Comparison of ENCODE assay signal across 22 cellular contexts in the genomic region with DNA sequence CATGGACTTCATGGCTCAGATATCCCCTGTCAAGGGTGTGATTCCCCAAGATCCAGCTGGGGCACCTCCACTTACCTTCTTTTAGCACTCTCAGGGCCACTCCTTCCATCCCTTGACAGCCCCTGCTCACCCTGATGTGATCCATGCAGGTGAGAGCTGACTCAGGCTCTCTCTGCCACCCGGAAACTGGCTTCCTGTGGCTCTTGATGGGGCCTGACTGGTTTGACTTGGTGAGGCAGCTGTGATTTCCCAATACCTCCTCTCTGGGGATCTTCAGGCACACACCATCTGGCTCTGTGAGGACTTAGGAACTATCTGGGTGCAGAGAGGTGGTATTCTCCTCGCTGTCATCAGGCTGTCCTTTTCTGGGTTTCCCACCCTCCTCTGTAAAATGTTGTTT. TPM values are rescaled to one million over a fixed set of nuclear protein-coding genes. Genes with fewer than 3 reads are reported as not detected.
A peak's percentile ranks its signal among the peaks of the same experiment; 100 is the strongest.
DNase-seq lines count a peak whose midpoint lies in the region; ATAC-seq, FAIRE-seq and TF ChIP-seq lines count a peak whose summit lies in the region.
"Had no signal": no experiment of that assay in that cellular context is flagged by ENCODE, and none has a peak within 500 bp of the region (broad histone marks: within the 10 kb centered on the region; RNA-seq: fewer than 3 reads in every experiment).

No MANE protein-coding gene starts in this region.

- H4K20me1 ChIP-seq in GM12878 (ENCODE audit: control insufficient read depth, insufficient read depth) (no peaks in the 10 kb centered on the region; the same call in 1 of the 2 replicates), keratinocyte (ENCODE audit: control insufficient read depth, extremely low read depth, insufficient read depth, low read length) (no peaks in the 10 kb centered on the region), SK-N-SH (ENCODE audit: insufficient read depth) (no peaks in the 10 kb centered on the region)

- H3K4me1 ChIP-seq in GM12878 (ENCODE audit: control insufficient read depth, insufficient read depth, low read length): no peaks in the 10 kb centered on the region
- peaks cover 40% of the 10 kb centered on the region for H3K4me1 ChIP-seq in keratinocyte (ENCODE audit: control insufficient read depth, extremely low read depth, insufficient read depth, low read length)
- no peaks in the 10 kb centered on the region for H3K4me1 ChIP-seq in SK-N-SH (ENCODE audit: control insufficient read depth in 1 of 2, insufficient read depth in 2 of 2, low read depth in 1 of 2, low read length in 1 of 2)

- no peaks in the 10 kb centered on the region for H3K9me2 ChIP-seq in SK-N-SH

- dilution Hi-C loops in keratinocyte (cut with MboI; ENCODE audit: extremely low pct_ligation_motif_present, low sequenced_read_pairs): no loop called here

- in situ Hi-C loops in GM12878 (cut with MboI): no loop called here

- no peaks in the 10 kb centered on the region for H3F3A ChIP-seq in SK-N-SH (replicated peaks; ENCODE audit: insufficient read depth)

- no peaks in the 10 kb centered on the region for H3K9me1 ChIP-seq in keratinocyte (ENCODE audit: control insufficient read depth, extremely low read depth, insufficient read depth, low read length)

- RAD21 ChIA-PET in GM12878 (lab: Charles Lee; ENCODE audit: unreplicated experiment): no interaction called here

- BruUV-seq in GM12878 (replicated peaks; lab: Mats Ljungman, UMichigan): no TSS peak

- H3K79me2 ChIP-seq in GM12878 (ENCODE audit: control insufficient read depth, insufficient read depth, low read length): no peaks in the 10 kb centered on the region
- H3K79me2 ChIP-seq in keratinocyte (ENCODE audit: control insufficient read depth, insufficient read depth, low read length): no peaks in the 10 kb centered on the region
- H3K79me2 ChIP-seq in SK-N-SH (ENCODE audit: insufficient read depth): no peaks in the 10 kb centered on the region

- H3K4me3 ChIP-seq in AG10803 (ENCODE audit: low read length) (no peak overlapping the region), GM12878 (no peak overlapping the region), keratinocyte (ENCODE audit: control insufficient read depth in 2 of 3, extremely low read depth in 1 of 3, insufficient read depth in 2 of 3, low read depth in 1 of 3, low read length in 3 of 3) (no peak overlapping the region), WERI-Rb-1 (ENCODE audit: low read depth, low read length) (no peak overlapping the region), SK-N-SH (ENCODE audit: low read depth in 2 of 2, low read length in 1 of 2) (no peak overlapping the region)
- H3K4me3 ChIP-seq: GM23338, left ventricle myocardium inferior, right atrium auricular region had no signal

- CTCF ChIA-PET in GM12878 (lab: Yijun Ruan, JAX): interaction anchor here (1.6 kb wide), 1 partner anchor 53 kb away, joined by 6 read pairs; no protein-coding TSS in a partner anchor
- CTCF ChIA-PET in SK-N-SH (lab: Yijun Ruan, JAX): interaction anchor here (0.8 kb wide), 1 partner anchor 17 kb away, joined by 3 read pairs; no protein-coding TSS in a partner anchor

- H3K36me3 ChIP-seq in GM12878 (ENCODE audit: control insufficient read depth in 2 of 2, insufficient read depth in 2 of 2, low read length in 1 of 2) (no peaks in the 10 kb centered on the region), keratinocyte (ENCODE audit: control insufficient read depth in 2 of 2, extremely low read depth in 1 of 2, insufficient read depth in 2 of 2, low read length in 2 of 2) (no peaks in the 10 kb centered on the region), WERI-Rb-1 (no peaks in the 10 kb centered on the region), SK-N-SH (replicated peaks in 1 of 2; ENCODE audit: control insufficient read depth in 1 of 2, insufficient read depth in 2 of 2, low read length in 1 of 2) (no peaks in the 10 kb centered on the region)
- H3K36me3 ChIP-seq: left ventricle myocardium inferior, right atrium auricular region had no signal

- 16% methylated on average over 2 of the region's 2 CpGs for WGBS in GM12878 (ENCODE audit: insufficient coverage, insufficient replicate concordance, low lambda C conversion rate, missing lambda C conversion rate)
- WGBS in SK-N-SH (ENCODE audit: low lambda C conversion rate): 29% methylated on average over 2 of the region's 2 CpGs

- no peak for TF ChIP-seq EP300 in GM12878 (IDR thresholded peaks at IDR 0.05; ENCODE audit: borderline replicate concordance in 1 of 2, control insufficient read depth in 1 of 2, low read depth in 2 of 2, low read length in 2 of 2)
- no peak for TF ChIP-seq EP300 in SK-N-SH (IDR thresholded peaks at IDR 0.05; ENCODE audit: borderline replicate concordance in 1 of 2, low read depth in 1 of 2, low read length in 1 of 2)

- no peak for TF ChIP-seq POLR2A in GM12878 (IDR thresholded peaks at IDR 0.05; ENCODE audit: low read depth, low read length)

- H3K9ac ChIP-seq in GM12878 (ENCODE audit: control insufficient read depth, insufficient read depth, low read length) (no peak overlapping the region), keratinocyte (ENCODE audit: control insufficient read depth, extremely low read depth, insufficient read depth, low read length) (no peak overlapping the region), SK-N-SH (no peak overlapping the region)

- H2AFZ ChIP-seq in GM12878 (ENCODE audit: control insufficient read depth, low read depth, low read length) (no peak overlapping the region), keratinocyte (ENCODE audit: control insufficient read depth, low read length) (peak overlapping the region; percentile 1), SK-N-SH (ENCODE audit: low read depth) (no peak overlapping the region)
- H2AFZ ChIP-seq: GM23338 had no signal

- no peak for TF ChIP-seq RAD21 in GM12878 (IDR thresholded peaks at IDR 0.05; ENCODE audit: insufficient read depth, low read depth, low read length)
- no peak for TF ChIP-seq RAD21 in SK-N-SH (IDR thresholded peaks at IDR 0.05; ENCODE audit: low read length)

- TF ChIP-seq CTCF in AG10803 (conservative IDR thresholded peaks at IDR 0.05; ENCODE audit: low read length): no peak
- no peak for TF ChIP-seq CTCF in GM12878 (IDR thresholded peaks at IDR 0.05 in 2 of 3, conservative IDR thresholded peaks at IDR 0.05 in 1 of 3; ENCODE audit: control insufficient read depth in 2 of 3, extremely low read depth in 1 of 3, insufficient read depth in 1 of 3, low read depth in 3 of 3, low read length in 3 of 3)
- no peak for TF ChIP-seq CTCF in keratinocyte (optimal IDR thresholded peaks at IDR 0.05 in 1 of 3, IDR thresholded peaks at IDR 0.05 in 1 of 3, conservative IDR thresholded peaks at IDR 0.05 in 1 of 3; ENCODE audit: extremely low read depth in 1 of 3, insufficient read depth in 2 of 3, low read length in 3 of 3)
- no peak for TF ChIP-seq CTCF in WERI-Rb-1 (IDR thresholded peaks at IDR 0.05; ENCODE audit: low read depth, low read length)
- TF ChIP-seq CTCF in SK-N-SH (IDR thresholded peaks at IDR 0.05): no peak

- POLR2A ChIA-PET in GM12878 (lab: Charles Lee): interaction anchor here (0.6 kb wide), 1 partner anchor 17 kb away, joined by 3 read pairs; no protein-coding TSS in a partner anchor
- POLR2A ChIA-PET in SK-N-SH (lab: Yijun Ruan, JAX): no interaction called here

- FAIRE-seq in GM12878 (lab: Jason Lieb, UNC) (no peak), keratinocyte (lab: Jason Lieb, UNC) (peak; percentile 99)
- FAIRE-seq: GM18507, TTC549 had no signal

- SMC1A ChIA-PET in GM12878 (lab: Charles Lee; ENCODE audit: uncharacterized antibody, unreplicated experiment): interaction anchor here (1.3 to 1.4 kb wide), 2 partner anchors 16 to 19 kb away, joined by 3 to 4 read pairs; no protein-coding TSS in a partner anchor

- DNase-seq in AG10803 (ENCODE audit: low read depth) (peak; percentile 17), HPDE6-E6E7 (ENCODE audit: extremely low spot score) (peak; percentile 99), GM12878 (ENCODE audit: low read depth, low spot score) (no peak), keratinocyte (ENCODE audit: low read depth, low spot score) (no peak), WERI-Rb-1 (no peak), SK-N-SH (no peak), SHP77 treated with DMSO at 0.1 percent for 48 hours (lab: John Stamatoyannopoulos, UW) (no peak)
- DNase-seq: activated CD4-positive, alpha-beta T cell treated with anti-CD3 and anti-CD28 coated beads for 48 hours; activated CD8-positive, alpha-beta memory T cell treated with anti-CD3 and anti-CD28 coated beads, Interleukin-2, amount 50 U/mL, for 48 hours; activated gamma-delta T cell treated with Interleukin-2 at 50 U/mL for 16 hours; amniotic stem cell; CD4-positive, alpha-beta T cell; left ventricle myocardium inferior; NCI-H1417; nucleus accumbens; stimulated activated CD4-positive, alpha-beta T cell treated with anti-CD3 and anti-CD28 coated beads, Interleukin-15, amount 100 ng/mL, for 24 hours; SW 1271 had no signal

- H3K9me3 ChIP-seq in GM12878 (replicated peaks; ENCODE audit: control insufficient read depth, insufficient read depth, low read length) (no peaks in the 10 kb centered on the region), keratinocyte (ENCODE audit: control insufficient read depth, low read depth, low read length) (no peaks in the 10 kb centered on the region), WERI-Rb-1 (ENCODE audit: severe bottlenecking) (no peaks in the 10 kb centered on the region), SK-N-SH (no peaks in the 10 kb centered on the region)
- H3K9me3 ChIP-seq: left ventricle myocardium inferior, right atrium auricular region had no signal

- H3K27me3 ChIP-seq in GM12878 (replicated peaks in 1 of 2; ENCODE audit: control insufficient read depth in 2 of 2, insufficient read depth in 2 of 2, low read length in 1 of 2) (no peaks in the 10 kb centered on the region), keratinocyte (ENCODE audit: control insufficient read depth, extremely low read depth, insufficient read depth, low read length) (no peaks in the 10 kb centered on the region), WERI-Rb-1 (ENCODE audit: insufficient read depth, low read depth, severe bottlenecking) (peaks cover 11% of the 10 kb centered on the region), SK-N-SH (ENCODE audit: insufficient read depth) (no peaks in the 10 kb centered on the region)
- H3K27me3 ChIP-seq: right atrium auricular region had no signal

- H3K27ac ChIP-seq in GM12878 (ENCODE audit: control insufficient read depth, insufficient read depth) (no peak overlapping the region), keratinocyte (ENCODE audit: control insufficient read depth, insufficient read depth, low read length) (peak overlapping the region; percentile 63), WERI-Rb-1 (no peak overlapping the region), SK-N-SH (ENCODE audit: low read depth in 2 of 2, low read length in 1 of 2) (no peak overlapping the region)
- H3K27ac ChIP-seq: left ventricle myocardium inferior, right atrium auricular region had no signal

- ATAC-seq in GM12878: peak; percentile 35; the same call in 2 of the 3 replicates
- no peak for ATAC-seq in GM21381 (IDR thresholded peaks at IDR 0.05; ENCODE audit: unreplicated experiment)
- ATAC-seq: GM23338 had no signal

- intact Hi-C loops in GM12878 (cut with micrococcal nuclease; ENCODE audit: unreplicated experiment): no loop called here

- H3K4me2 ChIP-seq in GM12878 (ENCODE audit: control insufficient read depth, insufficient read depth): no peak overlapping the region
- H3K4me2 ChIP-seq in keratinocyte (ENCODE audit: control insufficient read depth, extremely low read depth, insufficient read depth, low read depth, low read length): peak overlapping the region; percentile 4
- H3K4me2 ChIP-seq in SK-N-SH: no peak overlapping the region
- H3K4me2 ChIP-seq: GM23338 had no signal

RNA-seq across cellular contexts. Expression of gene FAT2, which starts 7.9 kb away (rescaled TPM):
- total RNA-seq in GM12878 (2013; cell fraction: nucleolus; rRNA removed): 0.25 and 0.39 TPM in 2 replicates
- total RNA-seq in GM12878 (2014; rRNA removed) (0.06 TPM in 1 of 2 replicates, not detected in the other), GM12878 (2014; rRNA removed; fragmentation: Illumina TruSeq; extraction: Trizol) (not detected in 2 replicates), GM12878 (2021) (0.03 TPM in 2 replicates)
- polyA plus RNA-seq in GM12878 (2011; ENCODE audit: low read depth): 0.05 TPM
- polyA plus RNA-seq in GM12878 (2011; rRNA removed) (0.03 and 0.04 TPM in 2 replicates), GM12878 (2014; fragmentation: Illumina TruSeq; extraction: Trizol) (0.01 and 0.02 TPM in 2 replicates), GM12878 (2014; fragmentation: Nextera tagmentation; extraction: Ambion mirVana) (not detected), GM12878 (2014; rRNA removed) (0.01 TPM in 1 of 2 replicates, not detected in the other), GM12878 (2016; fragmentation: Nextera tagmentation; extraction: Ambion mirVana) (under 1 TPM; 0.01 to 0.03 TPM), keratinocyte (35.0 to 58.0 TPM (median 51.5 TPM) in 3 replicates), SK-N-SH (2012; rRNA removed) (not detected in 2 replicates)
- 0.03 TPM in 2 replicates for polyA plus RNA-seq in GM12878 (2011; cell fraction: cytosol; rRNA removed)
- 0.04 and 0.10 TPM in 2 replicates for polyA plus RNA-seq in GM12878 (2011; cell fraction: nucleus; rRNA removed)
- polyA plus RNA-seq in GM12878 (2012): 0.05 and 0.10 TPM in 2 replicates
- 0.07 and 0.15 TPM in 2 replicates for polyA minus RNA-seq in GM12878 (2011; rRNA and poly(A)+ RNA removed)
- polyA minus RNA-seq in GM12878 (2011; cell fraction: cytosol; rRNA and poly(A)+ RNA removed): not detected in 2 replicates
- polyA minus RNA-seq in GM12878 (2011; cell fraction: nucleus; rRNA and poly(A)+ RNA removed): 0.10 and 0.12 TPM in 2 replicates
- polyA plus RNA-seq in keratinocyte (2011; ENCODE audit: low read depth): 20.3 TPM
- polyA plus RNA-seq in keratinocyte (2011; cell fraction: cytosol; rRNA removed): 12.5 and 14.2 TPM in 2 replicates
- polyA plus RNA-seq in keratinocyte (2011; cell fraction: nucleus; rRNA removed): 217 and 259 TPM in 2 replicates
- 44.0 and 58.0 TPM in 2 replicates for polyA plus RNA-seq in keratinocyte (2012; ENCODE audit: low replicate concordance)
- polyA minus RNA-seq in keratinocyte: 219 to 287 TPM (median 236 TPM) in 3 replicates
- 63.1 TPM for polyA minus RNA-seq in keratinocyte (2011; cell fraction: cytosol; rRNA and poly(A)+ RNA removed)
- 484 and 633 TPM in 2 replicates for polyA minus RNA-seq in keratinocyte (2011; cell fraction: nucleus; rRNA and poly(A)+ RNA removed)
- not detected in 2 replicates for polyA plus RNA-seq in SK-N-SH (2012; cell fraction: cytosol; rRNA removed)
- polyA plus RNA-seq in SK-N-SH (2012; cell fraction: nucleus; rRNA removed): under 0.01 TPM in 1 of 2 replicates, not detected in the other
- total RNA-seq: CD4-positive, alpha-beta T cell; left ventricle myocardium inferior; right atrium auricular region had no signal

Comparison
In these comparisons a context has a peak if more than half of its experiments do, and no peak if none do; other contexts are left out.
1. DNase-seq: peak in AG10803 (single experiment) and HPDE6-E6E7 (single experiment); none in GM12878 (single experiment), keratinocyte (single experiment), WERI-Rb-1 (single experiment), SK-N-SH (single experiment) and SHP77 treated with DMSO at 0.1 percent for 48 hours (single experiment).
2. RNA of gene FAT2, which starts 7.9 kb away (polyA plus RNA-seq): 12.5 to 259 TPM in keratinocyte; 0.01 to 0.10 TPM in GM12878 and under 0.01 TPM in SK-N-SH; every median in the first group is over 10 times any median in the second.